Comparison of ENCODE assay signal across 9 cellular contexts in the genomic region with DNA sequence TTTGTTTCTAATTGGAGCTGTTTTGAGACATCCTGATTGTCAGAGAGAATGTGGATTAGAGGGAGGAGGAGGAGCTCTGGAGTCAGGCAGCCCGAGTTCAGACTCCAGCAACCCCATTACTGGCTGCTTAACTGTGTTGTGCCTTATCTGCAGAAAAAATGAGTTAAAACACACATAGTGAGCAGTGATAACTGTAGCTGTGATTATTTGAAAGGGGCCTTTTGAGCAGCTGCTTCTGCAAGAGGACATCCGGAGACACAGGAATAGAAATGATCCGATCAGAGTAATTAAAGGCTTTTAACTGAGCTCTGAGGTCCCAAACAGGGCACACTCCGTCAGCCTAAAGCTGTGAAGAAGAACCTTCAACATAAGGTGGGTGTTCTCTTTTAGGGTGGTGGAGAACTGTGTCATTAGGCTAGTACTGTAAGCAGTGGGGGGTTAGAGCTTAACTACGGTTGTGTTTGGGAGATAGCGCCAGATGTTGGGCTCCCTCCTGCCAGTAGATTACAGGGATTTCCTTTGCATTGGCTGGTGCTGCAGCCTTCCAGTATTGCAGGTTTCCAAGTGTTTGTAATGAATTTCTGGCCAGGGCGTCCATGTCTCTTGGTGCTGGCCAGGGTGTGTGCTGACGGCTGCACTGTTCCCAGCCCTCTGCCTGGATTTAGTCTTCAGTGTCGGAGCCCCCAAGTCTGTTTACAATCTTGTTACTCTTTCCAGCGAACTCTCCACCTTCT. TPM values are rescaled to one million over a fixed set of nuclear protein-coding genes. Genes with fewer than 3 reads are reported as not detected.
DNase-seq lines count a peak whose midpoint lies in the region; ATAC-seq, FAIRE-seq and TF ChIP-seq lines count a peak whose summit lies in the region.
"Had no signal": no experiment of that assay in that cellular context is flagged by ENCODE, and none has a peak within 500 bp of the region (broad histone marks: within the 10 kb centered on the region; RNA-seq: fewer than 3 reads in every experiment).

No MANE protein-coding gene starts in this region.

- H3K27ac ChIP-seq in liver (ENCODE audit: low read depth in 1 of 2, low read length in 2 of 2), result peak overlapping the region; percentile 71 to 80
- peak overlapping the region; percentile 81 for H3K27ac ChIP-seq in substantia nigra (ENCODE audit: low read depth, low read length, poor library complexity, severe bottlenecking)
- no peak overlapping the region for H3K27ac ChIP-seq in CD4-positive, alpha-beta T cell (ENCODE audit: low read depth, low read length)

- FAIRE-seq in H54 (lab: Jason Lieb, UNC), result no peak

- peak overlapping the region in 1 of 2 donors; percentile 20 for H3K9ac ChIP-seq in liver (ENCODE audit: low read depth in 1 of 2, low read length in 2 of 2)

- no peak for TF ChIP-seq CTCF in choroid plexus epithelial cell (conservative IDR thresholded peaks at IDR 0.05; ENCODE audit: low read depth, low read length)
- TF ChIP-seq CTCF in liver (IDR thresholded peaks at IDR 0.05; ENCODE audit: low read depth, low read length, missing input control), result no peak
- TF ChIP-seq CTCF in CD4-positive, alpha-beta T cell (IDR thresholded peaks at IDR 0.05), result no peak

- H3K4me3 ChIP-seq in choroid plexus epithelial cell (ENCODE audit: low read depth, low read length), result peak overlapping the region; percentile 37
- H3K4me3 ChIP-seq in liver (ENCODE audit: low read depth in 1 of 3, low read length in 3 of 3), result peak overlapping the region in 2 of 3 donors; percentile 3 to 16

- peaks cover 16 to 68% (median 52%) of the 10 kb centered on the region in 4 donors for H3K4me1 ChIP-seq in liver (ENCODE audit: control insufficient read depth in 4 of 4, insufficient read depth in 4 of 4, low read length in 3 of 4)

- H3K27me3 Mint-ChIP-seq in CD4-positive, alpha-beta T cell, result no peaks in the 10 kb centered on the region

- H3K9me3 ChIP-seq in liver (ENCODE audit: control insufficient read depth in 4 of 4, low read length in 3 of 4), result no peaks in the 10 kb centered on the region
- no peaks in the 10 kb centered on the region for H3K9me3 ChIP-seq in CD4-positive, alpha-beta T cell (ENCODE audit: control insufficient read depth, low read length)

- POLR2A ChIA-PET in CD4-positive, alpha-beta T cell (lab: Charles Lee), result interaction anchor here (0.9 kb wide), 1 partner anchor 29 kb away, joined by 3 read pairs; no protein-coding TSS in a partner anchor

- H3K4me3 Mint-ChIP-seq in CD4-positive, alpha-beta T cell, result no peak overlapping the region
- H3K4me3 Mint-ChIP-seq: activated naive CD4-positive, alpha-beta T cell treated with anti-CD3 and anti-CD28 coated beads for 36 hours had no signal

- H3K9me3 Mint-ChIP-seq in CD4-positive, alpha-beta T cell, result no peaks in the 10 kb centered on the region
- H3K9me3 Mint-ChIP-seq: activated naive CD4-positive, alpha-beta T cell treated with anti-CD3 and anti-CD28 coated beads for 36 hours had no signal

- H3K36me3 ChIP-seq in liver (ENCODE audit: control insufficient read depth in 4 of 4, insufficient read depth in 3 of 4, low read depth in 1 of 4, low read length in 3 of 4), result no peaks in the 10 kb centered on the region

- H3K36me3 Mint-ChIP-seq in CD4-positive, alpha-beta T cell (ENCODE audit: low read depth), result peaks cover 14% of the 10 kb centered on the region

- no peak for TF ChIP-seq POLR2A in H54 (IDR thresholded peaks at IDR 0.05; ENCODE audit: low read depth, low read length)

- in situ Hi-C loops in KBM-7 (cut with MboI; ENCODE audit: low pct_unique_long_range_greater_than_20kb, low sequenced_read_pairs), result no loop called here

- H3K27ac Mint-ChIP-seq in CD4-positive, alpha-beta T cell, result no peak overlapping the region
- H3K27ac Mint-ChIP-seq: activated naive CD4-positive, alpha-beta T cell treated with anti-CD3 and anti-CD28 coated beads for 36 hours had no signal

- intact Hi-C loops in CD4-positive, alpha-beta T cell (cut with DNase I, micrococcal nuclease), result no loop called here

- CTCF ChIA-PET in CD4-positive, alpha-beta T cell (lab: Charles Lee), result no interaction called here

- H3K4me1 Mint-ChIP-seq in CD4-positive, alpha-beta T cell (ENCODE audit: low read depth), result peaks cover 82% of the 10 kb centered on the region

- H3K27me3 ChIP-seq in liver (ENCODE audit: control insufficient read depth in 4 of 4, insufficient read depth in 4 of 4, low read length in 3 of 4), result no peaks in the 10 kb centered on the region
- H3K27me3 ChIP-seq in CD4-positive, alpha-beta T cell (ENCODE audit: control insufficient read depth, insufficient read depth, low read length), result no peaks in the 10 kb centered on the region

- no peak for TF ChIP-seq RAD21 in liver (IDR thresholded peaks at IDR 0.05)

- ATAC-seq in CD4-positive, alpha-beta T cell (ENCODE audit: poor library complexity), result no peak
- no peak for ATAC-seq in HG03025 (IDR thresholded peaks at IDR 0.05; ENCODE audit: low FRiP score, unreplicated experiment)

- WGBS in liver, result 35% methylated on average over 10 of the region's 10 CpGs

- DNase-seq in KBM-7 (peak; percentile 49), choroid plexus epithelial cell (ENCODE audit: low read depth) (peak; percentile 56), substantia nigra (lab: John Stamatoyannopoulos, UW) (peak in 4 of 49 donors; percentile 28 to 54 (median 52)), H54 (ENCODE audit: insufficient read length, low spot score) (no peak)
- no peak for DNase-seq in CD4-positive, alpha-beta T cell
- DNase-seq in activated CD4-positive, CD25-positive, alpha-beta regulatory T cell (lab: John Stamatoyannopoulos, UW), result no peak
- DNase-seq: activated naive CD4-positive, alpha-beta T cell treated with anti-CD3 and anti-CD28 coated beads for 36 hours had no signal

TF ChIP-seq in liver, 16 proteins besides CTCF, POLR2A, EP300 and RAD21:
- TF ChIP-seq, protein P1, sequence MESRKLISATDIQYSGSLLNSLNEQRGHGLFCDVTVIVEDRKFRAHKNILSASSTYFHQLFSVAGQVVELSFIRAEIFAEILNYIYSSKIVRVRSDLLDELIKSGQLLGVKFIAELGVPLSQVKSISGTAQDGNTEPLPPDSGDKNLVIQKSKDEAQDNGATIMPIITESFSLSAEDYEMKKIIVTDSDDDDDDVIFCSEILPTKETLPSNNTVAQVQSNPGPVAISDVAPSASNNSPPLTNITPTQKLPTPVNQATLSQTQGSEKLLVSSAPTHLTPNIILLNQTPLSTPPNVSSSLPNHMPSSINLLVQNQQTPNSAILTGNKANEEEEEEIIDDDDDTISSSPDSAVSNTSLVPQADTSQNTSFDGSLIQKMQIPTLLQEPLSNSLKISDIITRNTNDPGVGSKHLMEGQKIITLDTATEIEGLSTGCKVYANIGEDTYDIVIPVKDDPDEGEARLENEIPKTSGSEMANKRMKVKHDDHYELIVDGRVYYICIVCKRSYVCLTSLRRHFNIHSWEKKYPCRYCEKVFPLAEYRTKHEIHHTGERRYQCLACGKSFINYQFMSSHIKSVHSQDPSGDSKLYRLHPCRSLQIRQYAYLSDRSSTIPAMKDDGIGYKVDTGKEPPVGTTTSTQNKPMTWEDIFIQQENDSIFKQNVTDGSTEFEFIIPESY (IDR thresholded peaks at IDR 0.05), result no peak
- TF ChIP-seq YY1 (IDR thresholded peaks at IDR 0.05), result peak; percentile 8
- no peak for TF ChIP-seq EGR1 (IDR thresholded peaks at IDR 0.05; ENCODE audit: low read depth in 2 of 2)
- TF ChIP-seq, protein P2, sequence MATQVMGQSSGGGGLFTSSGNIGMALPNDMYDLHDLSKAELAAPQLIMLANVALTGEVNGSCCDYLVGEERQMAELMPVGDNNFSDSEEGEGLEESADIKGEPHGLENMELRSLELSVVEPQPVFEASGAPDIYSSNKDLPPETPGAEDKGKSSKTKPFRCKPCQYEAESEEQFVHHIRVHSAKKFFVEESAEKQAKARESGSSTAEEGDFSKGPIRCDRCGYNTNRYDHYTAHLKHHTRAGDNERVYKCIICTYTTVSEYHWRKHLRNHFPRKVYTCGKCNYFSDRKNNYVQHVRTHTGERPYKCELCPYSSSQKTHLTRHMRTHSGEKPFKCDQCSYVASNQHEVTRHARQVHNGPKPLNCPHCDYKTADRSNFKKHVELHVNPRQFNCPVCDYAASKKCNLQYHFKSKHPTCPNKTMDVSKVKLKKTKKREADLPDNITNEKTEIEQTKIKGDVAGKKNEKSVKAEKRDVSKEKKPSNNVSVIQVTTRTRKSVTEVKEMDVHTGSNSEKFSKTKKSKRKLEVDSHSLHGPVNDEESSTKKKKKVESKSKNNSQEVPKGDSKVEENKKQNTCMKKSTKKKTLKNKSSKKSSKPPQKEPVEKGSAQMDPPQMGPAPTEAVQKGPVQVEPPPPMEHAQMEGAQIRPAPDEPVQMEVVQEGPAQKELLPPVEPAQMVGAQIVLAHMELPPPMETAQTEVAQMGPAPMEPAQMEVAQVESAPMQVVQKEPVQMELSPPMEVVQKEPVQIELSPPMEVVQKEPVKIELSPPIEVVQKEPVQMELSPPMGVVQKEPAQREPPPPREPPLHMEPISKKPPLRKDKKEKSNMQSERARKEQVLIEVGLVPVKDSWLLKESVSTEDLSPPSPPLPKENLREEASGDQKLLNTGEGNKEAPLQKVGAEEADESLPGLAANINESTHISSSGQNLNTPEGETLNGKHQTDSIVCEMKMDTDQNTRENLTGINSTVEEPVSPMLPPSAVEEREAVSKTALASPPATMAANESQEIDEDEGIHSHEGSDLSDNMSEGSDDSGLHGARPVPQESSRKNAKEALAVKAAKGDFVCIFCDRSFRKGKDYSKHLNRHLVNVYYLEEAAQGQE (IDR thresholded peaks at IDR 0.05), result peak; percentile 60
- TF ChIP-seq TAF1 (conservative IDR thresholded peaks at IDR 0.05), result peak; percentile 17
- no peak for TF ChIP-seq NR2F2 (IDR thresholded peaks at IDR 0.05)

RNA-seq across cellular contexts. Expression of gene ADD1, which starts 24.3 kb away (rescaled TPM):
- total RNA-seq in liver, result 100 to 1,000 TPM in 1 of 2 donors, 10 to 100 TPM in 1; 95.5 to 142 TPM
- 10 to 100 TPM; 62.2 to 71.3 TPM for polyA plus RNA-seq in liver
- total RNA-seq in CD4-positive, alpha-beta T cell, result 100 to 1,000 TPM; 153 TPM

Comparison
In these comparisons a context has a peak if more than half of its experiments do, and no peak if none do; other contexts are left out.
1. DNase-seq: peak in KBM-7 (single experiment) and choroid plexus epithelial cell (single experiment); none in H54 (single experiment), CD4-positive, alpha-beta T cell (0 of 10) and activated CD4-positive, CD25-positive, alpha-beta regulatory T cell (0 of 4).